In genomic region chr4:88818650-88819470, GRCh38 we compare ENCODE assay signal across 8 cellular contexts.
DNase-seq lines count a peak whose midpoint lies in the region; ATAC-seq and TF ChIP-seq lines count a peak whose summit lies in the region.

No MANE protein-coding gene starts in this region.

- H3K9me3 ChIP-seq in PC-3 (ENCODE audit: low read length) (no peaks in the 10 kb centered on the region), right cardiac atrium (ENCODE audit: control insufficient read depth, low read length) (no peaks in the 10 kb centered on the region), gastrocnemius medialis (no peaks in the 10 kb centered on the region)

- H3K36me3 Mint-ChIP-seq in activated naive CD8-positive, alpha-beta T cell treated with anti-CD3 and anti-CD28 coated beads, Interleukin-2, amount 50 U/mL, for 24 hours (ENCODE audit: low read depth) = no peaks in the 10 kb centered on the region

- no peak overlapping the region for H3K27ac ChIP-seq in PC-3 (ENCODE audit: low read length)
- peak overlapping the region; percentile 52 for H3K27ac ChIP-seq in right cardiac atrium (ENCODE audit: low read length)
- peak overlapping the region in 3 of 4 donors; percentile 15 to 85 (median 83) for H3K27ac ChIP-seq in gastrocnemius medialis

- CTCF ChIA-PET in PC-3 (lab: Charles Lee) = interaction anchor here (0.7 kb wide), 2 partner anchors 36 to 246 kb away, joined by 3 read pairs; no protein-coding TSS in a partner anchor

- no peak overlapping the region for H3K4me3 Mint-ChIP-seq in activated naive CD8-positive, alpha-beta T cell treated with anti-CD3 and anti-CD28 coated beads, Interleukin-2, amount 50 U/mL, for 24 hours

- no peak overlapping the region for H2AFZ ChIP-seq in PC-3 (ENCODE audit: low read length)

- DNase-seq in G401 (ENCODE audit: low spot score) (peak; percentile 77), PC-3 (peak; percentile 75), right cardiac atrium (peak; percentile 23 to 59 (median 36)), gastrocnemius medialis (peak in 1 of 2 donors; percentile 38)
- DNase-seq in activated naive CD8-positive, alpha-beta T cell treated with anti-CD3 and anti-CD28 coated beads, Interleukin-2, amount 50 U/mL, for 24 hours = peak; percentile 32

- no peak for TF ChIP-seq EP300 in Ishikawa (IDR thresholded peaks at IDR 0.05; ENCODE audit: borderline replicate concordance)

- no peaks in the 10 kb centered on the region for H3K9me2 ChIP-seq in PC-3 (replicated peaks; ENCODE audit: low read length)

- ATAC-seq in PC-3 = peak; percentile 27
- ATAC-seq in activated naive CD8-positive, alpha-beta T cell treated with anti-CD3 and anti-CD28 coated beads, Interleukin-2, amount 50 U/mL, for 24 hours = peak; percentile 51
- ATAC-seq in right cardiac atrium = peak; percentile 34 to 37
- ATAC-seq in gastrocnemius medialis = peak; percentile 17 to 39
- ATAC-seq in HG03442 (IDR thresholded peaks at IDR 0.05; ENCODE audit: unreplicated experiment) = no peak
- ATAC-seq in HG03342 (IDR thresholded peaks at IDR 0.05; ENCODE audit: unreplicated experiment) = no peak

- BruUV-seq in PC-3 (replicated peaks; lab: Mats Ljungman, UMichigan) = no TSS peak

- H4K20me1 ChIP-seq in PC-3 (ENCODE audit: low read length) = no peaks in the 10 kb centered on the region

- no peaks in the 10 kb centered on the region for H3K9me3 Mint-ChIP-seq in activated naive CD8-positive, alpha-beta T cell treated with anti-CD3 and anti-CD28 coated beads, Interleukin-2, amount 50 U/mL, for 24 hours

- no peaks in the 10 kb centered on the region for H3F3A ChIP-seq in PC-3 (ENCODE audit: low read length, unreplicated experiment)

- TF ChIP-seq CTCF in PC-3 (conservative IDR thresholded peaks at IDR 0.05; ENCODE audit: low read depth, low read length) (peak; percentile 76), gastrocnemius medialis (IDR thresholded peaks at IDR 0.05 in 4 of 5, conservative IDR thresholded peaks at IDR 0.05 in 1 of 5) (peak; percentile 69 to 84 (median 78))

- peaks cover 32% of the 10 kb centered on the region for H3K79me2 ChIP-seq in PC-3 (ENCODE audit: low read length)

- 25% methylated on average over 5 of the region's 5 CpGs for WGBS in right cardiac atrium

- H3K27me3 ChIP-seq in PC-3 (ENCODE audit: low read length) (no peaks in the 10 kb centered on the region), right cardiac atrium (ENCODE audit: control insufficient read depth, insufficient read depth) (no peaks in the 10 kb centered on the region), gastrocnemius medialis (no peaks in the 10 kb centered on the region)

- POLR2A ChIA-PET in PC-3 (lab: Charles Lee; ENCODE audit: unreplicated experiment) = no interaction called here

- H3K27me3 Mint-ChIP-seq in activated naive CD8-positive, alpha-beta T cell treated with anti-CD3 and anti-CD28 coated beads, Interleukin-2, amount 50 U/mL, for 24 hours = no peaks in the 10 kb centered on the region

- no peak for TF ChIP-seq POLR2A in gastrocnemius medialis (IDR thresholded peaks at IDR 0.05)

- H3K4me1 ChIP-seq in PC-3 (ENCODE audit: insufficient read depth, low read length) (peaks cover 37% of the 10 kb centered on the region), right cardiac atrium (ENCODE audit: control insufficient read depth, insufficient read depth, low read length) (peaks cover 9% of the 10 kb centered on the region), gastrocnemius medialis (peaks cover 46% of the 10 kb centered on the region in 2 donors)

- TF ChIP-seq RAD21 in Ishikawa (IDR thresholded peaks at IDR 0.05; ENCODE audit: low read depth) = peak; percentile 79

- H3K36me3 ChIP-seq in PC-3 (ENCODE audit: low read depth, low read length) (no peaks in the 10 kb centered on the region), gastrocnemius medialis (no peaks in the 10 kb centered on the region)

- H3K4me1 Mint-ChIP-seq in activated naive CD8-positive, alpha-beta T cell treated with anti-CD3 and anti-CD28 coated beads, Interleukin-2, amount 50 U/mL, for 24 hours = peaks cover 16% of the 10 kb centered on the region

- H3K4me3 ChIP-seq in PC-3 (ENCODE audit: low read length) (no peak overlapping the region), right cardiac atrium (ENCODE audit: low read length) (peak overlapping the region; percentile 25), gastrocnemius medialis (no peak overlapping the region)

- H3K4me2 ChIP-seq in PC-3 (ENCODE audit: low read length) = peak overlapping the region; percentile 42

- in situ Hi-C loops in G401 (cut with HindIII; ENCODE audit: low sequenced_read_pairs) (no loop called here), gastrocnemius medialis (cut with MboI; ENCODE audit: low sequenced_read_pairs in 4 of 4) (loop anchor here (5.0 to 10.0 kb wide), 3 partner anchors 203 to 208 kb away; no protein-coding TSS in a partner anchor)

- intact Hi-C loops in PC-3 (cut with micrococcal nuclease) = loop anchor here (1.0 to 10.0 kb wide), 3 partner anchors 72 to 294 kb away; partner anchors contain the start of gene PYURF
- intact Hi-C loops in right cardiac atrium (cut with DNase I) = loop anchor here (5.0 kb wide), 1 partner anchor 203 kb away; no protein-coding TSS in a partner anchor
- intact Hi-C loops in gastrocnemius medialis (cut with DNase I; ENCODE audit: low total_unique reads) = loop anchor here (1.0 kb wide), 1 partner anchor 205 kb away; no protein-coding TSS in a partner anchor

- no peak overlapping the region for H3K9ac ChIP-seq in PC-3 (ENCODE audit: low read length)

- H3K27ac Mint-ChIP-seq in activated naive CD8-positive, alpha-beta T cell treated with anti-CD3 and anti-CD28 coated beads, Interleukin-2, amount 50 U/mL, for 24 hours = no peak overlapping the region

TF ChIP-seq in Ishikawa, 13 proteins besides CTCF, POLR2A, EP300 and RAD21:
- no peak for TF ChIP-seq CREB1 (IDR thresholded peaks at IDR 0.05; ENCODE audit: low read depth)
- TF ChIP-seq, protein P1, sequence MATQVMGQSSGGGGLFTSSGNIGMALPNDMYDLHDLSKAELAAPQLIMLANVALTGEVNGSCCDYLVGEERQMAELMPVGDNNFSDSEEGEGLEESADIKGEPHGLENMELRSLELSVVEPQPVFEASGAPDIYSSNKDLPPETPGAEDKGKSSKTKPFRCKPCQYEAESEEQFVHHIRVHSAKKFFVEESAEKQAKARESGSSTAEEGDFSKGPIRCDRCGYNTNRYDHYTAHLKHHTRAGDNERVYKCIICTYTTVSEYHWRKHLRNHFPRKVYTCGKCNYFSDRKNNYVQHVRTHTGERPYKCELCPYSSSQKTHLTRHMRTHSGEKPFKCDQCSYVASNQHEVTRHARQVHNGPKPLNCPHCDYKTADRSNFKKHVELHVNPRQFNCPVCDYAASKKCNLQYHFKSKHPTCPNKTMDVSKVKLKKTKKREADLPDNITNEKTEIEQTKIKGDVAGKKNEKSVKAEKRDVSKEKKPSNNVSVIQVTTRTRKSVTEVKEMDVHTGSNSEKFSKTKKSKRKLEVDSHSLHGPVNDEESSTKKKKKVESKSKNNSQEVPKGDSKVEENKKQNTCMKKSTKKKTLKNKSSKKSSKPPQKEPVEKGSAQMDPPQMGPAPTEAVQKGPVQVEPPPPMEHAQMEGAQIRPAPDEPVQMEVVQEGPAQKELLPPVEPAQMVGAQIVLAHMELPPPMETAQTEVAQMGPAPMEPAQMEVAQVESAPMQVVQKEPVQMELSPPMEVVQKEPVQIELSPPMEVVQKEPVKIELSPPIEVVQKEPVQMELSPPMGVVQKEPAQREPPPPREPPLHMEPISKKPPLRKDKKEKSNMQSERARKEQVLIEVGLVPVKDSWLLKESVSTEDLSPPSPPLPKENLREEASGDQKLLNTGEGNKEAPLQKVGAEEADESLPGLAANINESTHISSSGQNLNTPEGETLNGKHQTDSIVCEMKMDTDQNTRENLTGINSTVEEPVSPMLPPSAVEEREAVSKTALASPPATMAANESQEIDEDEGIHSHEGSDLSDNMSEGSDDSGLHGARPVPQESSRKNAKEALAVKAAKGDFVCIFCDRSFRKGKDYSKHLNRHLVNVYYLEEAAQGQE (IDR thresholded peaks at IDR 0.05; ENCODE audit: low read depth) = no peak
- TF ChIP-seq FOXM1 (IDR thresholded peaks at IDR 0.05; ENCODE audit: borderline replicate concordance, low read depth) = no peak
- no peak for TF ChIP-seq MAX (IDR thresholded peaks at IDR 0.05)
- no peak for TF ChIP-seq TEAD4 (IDR thresholded peaks at IDR 0.05)
- TF ChIP-seq TCF12 (IDR thresholded peaks at IDR 0.05; ENCODE audit: low read depth) = no peak
- no peak for TF ChIP-seq ZBTB7A (IDR thresholded peaks at IDR 0.05; ENCODE audit: low read depth)
- TF ChIP-seq CEBPB (IDR thresholded peaks at IDR 0.05) = no peak
- no peak for TF ChIP-seq YY1 (IDR thresholded peaks at IDR 0.05; ENCODE audit: low read depth)
- TF ChIP-seq EGR1 (IDR thresholded peaks at IDR 0.05) = no peak

Comparison
In these comparisons a context has a peak if more than half of its experiments do, and no peak if none do; other contexts are left out.
1. ATAC-seq: peak in PC-3 (single experiment), activated naive CD8-positive, alpha-beta T cell treated with anti-CD3 and anti-CD28 coated beads, Interleukin-2, amount 50 U/mL, for 24 hours (single experiment), right cardiac atrium (2 of 2) and gastrocnemius medialis (2 of 2); none in HG03442 (single experiment) and HG03342 (single experiment).